In genomic region chr17:82052638-82053059, GRCh38 we compare ENCODE assay signal across 8 cellular contexts. TPM values are rescaled to one million over a fixed set of nuclear protein-coding genes. Genes with fewer than 3 reads are reported as not detected.
A peak's percentile ranks its signal among the peaks of the same experiment; 100 is the strongest.
DNase-seq lines count a peak whose midpoint lies in the region; ATAC-seq and TF ChIP-seq lines count a peak whose summit lies in the region.

No MANE protein-coding gene starts in this region.

- no peaks in the 10 kb centered on the region for H3K27me3 ChIP-seq in H7 (ENCODE audit: control insufficient read depth, insufficient read depth, low read length)
- no peaks in the 10 kb centered on the region for H3K27me3 ChIP-seq in right atrium auricular region
- H3K27me3 ChIP-seq in skeletal muscle satellite cell (ENCODE audit: control insufficient read depth, insufficient read depth, low read length): no peaks in the 10 kb centered on the region

- H3K9ac ChIP-seq in skeletal muscle satellite cell (ENCODE audit: low read depth, low read length): peak overlapping the region; percentile 84

- intact Hi-C loops in sciatic nerve (cut with DNase I): no loop called here

- peak overlapping the region; percentile 89 for H3K4me2 ChIP-seq in skeletal muscle satellite cell (ENCODE audit: low read length)

- no peak for ATAC-seq in sciatic nerve

- H3K4me3 ChIP-seq in H7 (ENCODE audit: insufficient read depth, low read depth, low read length) (peak overlapping the region; percentile 83), WI38 (ENCODE audit: low read depth, low read length) (peak overlapping the region; percentile 85), right atrium auricular region (peak overlapping the region; percentile 83 to 87), skeletal muscle satellite cell (ENCODE audit: low read length) (peak overlapping the region; percentile 77)

- DNase-seq in H7 (no peak), right atrium auricular region (ENCODE audit: low spot score) (no peak), NCI-H2196 treated with DMSO at 0.1 percent for 48 hours (lab: John Stamatoyannopoulos, UW; ENCODE audit: unreplicated experiment) (no peak), GM19240 (ENCODE audit: insufficient read length, low spot score) (no peak), sciatic nerve (ENCODE audit: low spot score) (no peak)
- no peak for DNase-seq in stimulated activated CD4-positive, alpha-beta T cell treated with anti-CD3 and anti-CD28 coated beads, Interleukin-2, amount 100 ng/mL, for 48 hours

- H3K36me3 ChIP-seq in H7 (replicated peaks; ENCODE audit: control insufficient read depth, insufficient read depth, low read length) (peaks cover 19% of the 10 kb centered on the region), right atrium auricular region (peaks cover 54% of the 10 kb centered on the region), skeletal muscle satellite cell (ENCODE audit: insufficient read depth, low read length) (peaks cover 63% of the 10 kb centered on the region)

- peak overlapping the region in 1 of 2 donors; percentile 13 for H3K27ac ChIP-seq in right atrium auricular region

- TF ChIP-seq CTCF in WI38 (IDR thresholded peaks at IDR 0.05; ENCODE audit: low read depth, low read length): no peak
- TF ChIP-seq CTCF in right atrium auricular region (IDR thresholded peaks at IDR 0.05): no peak

- H3K9me3 ChIP-seq in right atrium auricular region (no peaks in the 10 kb centered on the region), skeletal muscle satellite cell (replicated peaks; ENCODE audit: low read length) (no peaks in the 10 kb centered on the region)

- H3K4me1 ChIP-seq in right atrium auricular region (peaks cover 0 to 32% of the 10 kb centered on the region in 2 donors), skeletal muscle satellite cell (ENCODE audit: control insufficient read depth, insufficient read depth, low read length) (peaks cover 19% of the 10 kb centered on the region)

RNA-seq across cellular contexts. Expression of gene GPS1, which starts 1.0 kb away (rescaled TPM):
- 205 and 248 TPM in 2 replicates for total RNA-seq in H7 (2014; rRNA removed; shearing (Covaris generic))
- 10 to 100 TPM; 79.5 to 90.8 TPM for total RNA-seq in right atrium auricular region
- total RNA-seq in skeletal muscle satellite cell (2012; rRNA removed): 128 and 144 TPM in 2 replicates
- total RNA-seq in sciatic nerve: 68.2 TPM

RNA-seq across cellular contexts. Expression of gene RFNG, which starts 1.0 kb away (rescaled TPM):
- 43.0 and 50.8 TPM in 2 replicates for total RNA-seq in H7 (2014; rRNA removed; shearing (Covaris generic))
- total RNA-seq in right atrium auricular region (10 to 100 TPM; 21.4 to 25.3 TPM), sciatic nerve (42.4 TPM)
- total RNA-seq in skeletal muscle satellite cell (2012; rRNA removed): 29.5 and 31.2 TPM in 2 replicates

RNA-seq across cellular contexts. Expression of gene DUS1L, which starts 13.0 kb away (rescaled TPM):
- total RNA-seq in H7 (2014; rRNA removed; shearing (Covaris generic)): 114 and 129 TPM in 2 replicates
- total RNA-seq in right atrium auricular region (10 to 100 TPM; 33.3 to 45.7 TPM), sciatic nerve (57.1 TPM)
- 64.7 and 68.2 TPM in 2 replicates for total RNA-seq in skeletal muscle satellite cell (2012; rRNA removed)

RNA-seq across cellular contexts. Expression of gene DCXR, which starts 15.2 kb away (rescaled TPM):
- total RNA-seq in H7 (2014; rRNA removed; shearing (Covaris generic)): 72.7 and 110 TPM in 2 replicates
- total RNA-seq in right atrium auricular region (100 to 1,000 TPM; 169 to 213 TPM), sciatic nerve (80.0 TPM)
- total RNA-seq in skeletal muscle satellite cell (2012; rRNA removed): 49.1 and 63.1 TPM in 2 replicates

RNA-seq across cellular contexts. Expression of gene RAC3, which starts 21.2 kb away (rescaled TPM):
- 155 and 175 TPM in 2 replicates for total RNA-seq in H7 (2014; rRNA removed; shearing (Covaris generic))
- total RNA-seq in right atrium auricular region (1 to 10 TPM in 1 of 2 donors, under 1 TPM in 1; 0.93 to 2.6 TPM), sciatic nerve (4.0 TPM)
- total RNA-seq in skeletal muscle satellite cell (2012; rRNA removed): 9.6 and 15.5 TPM in 2 replicates
